In the genomic region with DNA sequence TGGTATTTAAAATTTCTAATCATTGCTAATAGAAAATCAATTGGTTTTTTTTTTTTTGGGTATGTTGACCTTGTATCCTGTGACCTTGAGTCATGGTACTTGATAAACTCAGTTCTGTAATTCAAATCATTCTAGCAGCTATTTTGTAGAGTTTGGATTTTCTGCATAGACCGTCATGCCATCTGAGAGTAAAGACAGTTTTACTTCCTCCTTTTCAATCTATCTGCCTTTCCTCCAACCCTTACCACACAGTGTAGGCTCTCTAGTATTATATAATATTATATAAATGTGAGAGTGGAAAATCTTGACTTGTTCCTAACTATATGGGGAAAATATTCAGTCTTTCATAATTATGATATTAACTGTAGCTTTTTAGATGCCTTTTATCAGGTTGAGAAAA, we compare ENCODE assay signal across 16 cellular contexts. TPM values are rescaled to one million over a fixed set of nuclear protein-coding genes. Genes with fewer than 3 reads are reported as not detected.
"Had no signal": no experiment of that assay in that cellular context is flagged by ENCODE, and none has a peak within 500 bp of the region (broad histone marks: within the 10 kb centered on the region; RNA-seq: fewer than 3 reads in every experiment).

No MANE protein-coding gene starts in this region.

- ATAC-seq: activated CD4-positive, CD25-positive, alpha-beta regulatory T cell treated with anti-CD3 and anti-CD28 coated beads, Interleukin-2, amount 50 U/mL, for 24 hours; activated T-cell treated with anti-CD3 and anti-CD28 coated beads, Interleukin-2, amount 50 U/mL, for 72 hours; left cardiac atrium had no signal

- H3K4me1 ChIP-seq: esophagus muscularis mucosa, tibial nerve, vagina had no signal

- H3K27me3 ChIP-seq: tibial nerve, vagina had no signal

- H3K9me3 ChIP-seq: vagina had no signal

- DNase-seq: activated CD4-positive, alpha-beta T cell treated with anti-CD3 and anti-CD28 coated beads, Interleukin-2, amount 50 U/mL, for 4 hours; activated gamma-delta T cell treated with Interleukin-2 at 50 U/mL for 16 hours; activated naive CD8-positive, alpha-beta T cell treated with anti-CD3 and anti-CD28 coated beads for 36 hours; activated T-cell treated with anti-CD3 and anti-CD28 coated beads, Interleukin-2, amount 50 U/mL, for 72 hours; glutamatergic neuron; immature natural killer cell; left cardiac atrium; naive B cell had no signal

- H3K4me3 ChIP-seq: esophagus muscularis mucosa, lung, tibial nerve, vagina had no signal

- FAIRE-seq: bronchial epithelial cell had no signal

- H3K36me3 ChIP-seq: esophagus muscularis mucosa, tibial nerve, vagina had no signal

- H3K27ac ChIP-seq: esophagus muscularis mucosa, tibial nerve, vagina had no signal

RNA-seq across cellular contexts. Expression of a gene that starts 7.0 kb away (rescaled TPM):
- total RNA-seq: activated naive CD8-positive, alpha-beta T cell treated with anti-CD3 and anti-CD28 coated beads for 36 hours; activated T-cell treated with anti-CD3 and anti-CD28 coated beads, Interleukin-2, amount 50 U/mL, for 72 hours; bronchial epithelial cell; fibroblast of villous mesenchyme; vagina had no signal

RNA-seq across cellular contexts. Expression of a gene that starts 22.9 kb away (rescaled TPM):
- total RNA-seq: activated naive CD8-positive, alpha-beta T cell treated with anti-CD3 and anti-CD28 coated beads for 36 hours; activated T-cell treated with anti-CD3 and anti-CD28 coated beads, Interleukin-2, amount 50 U/mL, for 72 hours; bronchial epithelial cell; esophagus muscularis mucosa; fibroblast of villous mesenchyme; left cardiac atrium; lung; skeletal muscle tissue; tibial nerve; vagina had no signal
